ENCODE assay signal across 30 cellular contexts in the genomic region with DNA sequence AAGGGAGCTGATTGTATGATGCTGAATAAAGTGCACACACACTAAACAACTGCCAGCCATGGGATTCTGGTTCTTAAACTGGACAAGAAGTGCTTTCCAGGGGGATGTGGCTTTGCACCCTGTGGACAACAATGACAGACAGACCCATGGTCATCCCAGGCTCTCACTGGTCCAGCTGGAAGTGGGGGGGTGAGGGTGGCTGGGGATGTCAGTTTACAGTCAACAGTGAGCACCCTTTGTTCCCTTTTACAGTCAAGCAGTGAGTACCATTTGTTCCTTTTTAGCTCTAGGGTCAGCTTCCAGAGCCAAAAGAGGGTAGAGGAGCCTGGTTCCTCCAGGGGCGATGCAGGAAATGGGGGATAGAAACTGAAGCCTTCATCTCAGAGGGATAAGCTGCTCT.
DNase-seq lines count a peak whose midpoint lies in the region; ATAC-seq, FAIRE-seq and TF ChIP-seq lines count a peak whose summit lies in the region.
"Had no signal": no experiment of that assay in that cellular context is flagged by ENCODE, and none has a peak within 500 bp of the region (broad histone marks: within the 10 kb centered on the region; RNA-seq: fewer than 3 reads in every experiment).

No MANE protein-coding gene starts in this region.

- H3K4me3 ChIP-seq in PC-9 (no peak overlapping the region), mammary epithelial cell (replicated peaks in 1 of 3; ENCODE audit: insufficient read depth in 1 of 3, low read depth in 2 of 3, low read length in 3 of 3) (no peak overlapping the region), gastrocnemius medialis (no peak overlapping the region)
- H3K4me3 ChIP-seq: BLaER1, coronary artery, HAP-1, heart right ventricle, lung, SJSA1 had no signal

- H3K9me3 ChIP-seq in PC-9 (ENCODE audit: insufficient read depth, low read depth) (no peaks in the 10 kb centered on the region), mammary epithelial cell (replicated peaks; ENCODE audit: insufficient read depth, low read length) (no peaks in the 10 kb centered on the region), gastrocnemius medialis (no peaks in the 10 kb centered on the region)
- H3K9me3 ChIP-seq: BLaER1, HAP-1, heart right ventricle, SJSA1 had no signal

- no peak for FAIRE-seq in HTR-8/SVneo (lab: Jason Lieb, UNC)
- FAIRE-seq: G401.6, RCC 7860 had no signal

- in situ Hi-C loops in mammary epithelial cell (cut with MboI; ENCODE audit: low sequenced_read_pairs in 2 of 2) (no loop called here), gastrocnemius medialis (cut with MboI; ENCODE audit: low sequenced_read_pairs in 4 of 4) (no loop called here)

- dilution Hi-C loops in mammary epithelial cell (cut with HindIII; ENCODE audit: low sequenced_read_pairs) = no loop called here

- DNase-seq in PC-9 (no peak), mammary epithelial cell (no peak), substantia nigra (lab: John Stamatoyannopoulos, UW) (peak in 39 of 49 donors; percentile 19 to 90 (median 53)), HuH-7 (ENCODE audit: low spot score) (no peak), HTR-8/SVneo (ENCODE audit: insufficient read length, low spot score) (no peak), gastrocnemius medialis (no peak)
- DNase-seq: activated CD4-positive, alpha-beta T cell treated with anti-CD3 and anti-CD28 coated beads for 36 hours; activated CD8-positive, alpha-beta T cell treated with anti-CD3 and anti-CD28 coated beads, Interleukin-2, amount 10 ng/mL, durations not matched to agents 7 days and 5 days; activated naive CD4-positive, alpha-beta T cell treated with anti-CD3 and anti-CD28 coated beads, Interleukin-2, amount 50 U/mL, for 16 hours; DMS79; effector memory CD4-positive, alpha-beta T cell; erythroblast; heart right ventricle; IMR-90; MV-4-11; NCI-H1436; right cardiac atrium; stimulated activated CD4-positive, alpha-beta T cell treated with anti-CD3 and anti-CD28 coated beads, Interleukin-1b, Interleukin-23, amount 100 ng/mL, for 48 hours; stimulated activated naive CD8-positive, alpha-beta T cell treated with anti-CD3 and anti-CD28 coated beads, Interleukin-15, Interleukin-2, amounts not matched to agents 100 U/mL and 50 U/mL, for 24 hours; T-helper 9 cell had no signal

- no peak overlapping the region for H3K9ac ChIP-seq in mammary epithelial cell (ENCODE audit: insufficient read depth, low read length)
- H3K9ac ChIP-seq: BLaER1, parathyroid adenoma had no signal

- 0 out of 2 replicates have a peak overlapping the region, but pooled peaks have one; percentile 43 for H3K4me2 ChIP-seq in PC-9
- H3K4me2 ChIP-seq in mammary epithelial cell (ENCODE audit: insufficient read depth, low read depth, low read length) = no peak overlapping the region
- H3K4me2 ChIP-seq: BLaER1 had no signal

- 100% methylated on average over 1 of the region's 1 CpG for WGBS in mammary epithelial cell (ENCODE audit: low coverage, missing lambda C conversion rate)

- intact Hi-C loops in PC-9 (cut with micrococcal nuclease; ENCODE audit: unreplicated experiment) (no loop called here), mammary epithelial cell (cut with micrococcal nuclease) (no loop called here), gastrocnemius medialis (cut with DNase I; ENCODE audit: low total_unique reads) (no loop called here)

- BruUV-seq in PC-9 (replicated peaks; lab: Mats Ljungman, UMichigan) (no TSS peak), mammary epithelial cell (replicated peaks; lab: Mats Ljungman, UMichigan) (no TSS peak)

- TF ChIP-seq POLR2A in gastrocnemius medialis (IDR thresholded peaks at IDR 0.05) = no peak

- no peaks in the 10 kb centered on the region for H3K36me3 ChIP-seq in PC-9 (ENCODE audit: low read depth)
- H3K36me3 ChIP-seq in mammary epithelial cell (ENCODE audit: insufficient read depth, low read length) = no peaks in the 10 kb centered on the region
- H3K36me3 ChIP-seq in gastrocnemius medialis = no peaks in the 10 kb centered on the region
- H3K36me3 ChIP-seq: BLaER1, HAP-1, heart right ventricle, SJSA1 had no signal

- H3K4me1 ChIP-seq in PC-9 (replicated peaks; ENCODE audit: insufficient read depth) = peaks cover 26% of the 10 kb centered on the region
- peaks cover 38% of the 10 kb centered on the region for H3K4me1 ChIP-seq in mammary epithelial cell (ENCODE audit: insufficient read depth, low read length)
- H3K4me1 ChIP-seq in gastrocnemius medialis = peaks cover 18 to 19% of the 10 kb centered on the region in 2 donors
- H3K4me1 ChIP-seq: HAP-1, parathyroid adenoma, SJSA1 had no signal

- H2AFZ ChIP-seq in PC-9 (no peak overlapping the region), mammary epithelial cell (ENCODE audit: low read depth, low read length) (no peak overlapping the region)
- H2AFZ ChIP-seq: parathyroid adenoma had no signal

- H3K27me3 ChIP-seq in PC-9 (ENCODE audit: insufficient read depth, low read depth) (no peaks in the 10 kb centered on the region), mammary epithelial cell (ENCODE audit: insufficient read depth, low read length) (no peaks in the 10 kb centered on the region), layer of hippocampus (ENCODE audit: control insufficient read depth, insufficient read depth, low read length) (no peaks in the 10 kb centered on the region), gastrocnemius medialis (no peaks in the 10 kb centered on the region)
- H3K27me3 ChIP-seq: BLaER1, SJSA1 had no signal

- no peaks in the 10 kb centered on the region for H3K79me2 ChIP-seq in PC-9 (ENCODE audit: low read depth)
- no peaks in the 10 kb centered on the region for H3K79me2 ChIP-seq in mammary epithelial cell (ENCODE audit: insufficient read depth, low read length)
- H3K79me2 ChIP-seq: parathyroid adenoma had no signal

- H3K27ac ChIP-seq in PC-9 (0 out of 2 replicates have a peak overlapping the region, but pooled peaks have one; percentile 20), mammary epithelial cell (ENCODE audit: insufficient read depth, low read depth, low read length) (peak overlapping the region; percentile 70), layer of hippocampus (ENCODE audit: low read depth, low read length) (peak overlapping the region; percentile 6), substantia nigra (ENCODE audit: low read depth, low read length, poor library complexity, severe bottlenecking) (peak overlapping the region; percentile 87), gastrocnemius medialis (no peak overlapping the region)
- H3K27ac ChIP-seq: BLaER1, coronary artery, heart right ventricle, parathyroid adenoma, SJSA1, VCaP had no signal

- POLR2A ChIA-PET in PC-9 (lab: Charles Lee; ENCODE audit: unreplicated experiment) = no interaction called here

- H4K20me1 ChIP-seq in PC-9 (ENCODE audit: insufficient read depth) (no peaks in the 10 kb centered on the region), mammary epithelial cell (ENCODE audit: insufficient read depth, low read length) (no peaks in the 10 kb centered on the region)
- H4K20me1 ChIP-seq: BLaER1 had no signal

- H3F3A ChIP-seq in PC-9 (ENCODE audit: insufficient read depth, low read depth) = no peaks in the 10 kb centered on the region

- H3K9me2 ChIP-seq in PC-9 (ENCODE audit: insufficient read depth) = no peaks in the 10 kb centered on the region

- CTCF ChIA-PET in PC-9 (lab: Charles Lee) (no interaction called here), mammary epithelial cell (lab: Charles Lee; ENCODE audit: low non-redundant PET) (no interaction called here)

- TF ChIP-seq CTCF in PC-9 (conservative IDR thresholded peaks at IDR 0.05) (no peak), mammary epithelial cell (conservative IDR thresholded peaks at IDR 0.05 in 1 of 2, IDR thresholded peaks at IDR 0.05 in 1 of 2; ENCODE audit: extremely low read depth in 1 of 2, insufficient read depth in 1 of 2, low read depth in 1 of 2, low read length in 2 of 2) (no peak), gastrocnemius medialis (IDR thresholded peaks at IDR 0.05 in 4 of 5, conservative IDR thresholded peaks at IDR 0.05 in 1 of 5) (no peak)

- ATAC-seq in gastrocnemius medialis = no peak
- ATAC-seq: activated CD4-positive, alpha-beta T cell treated with anti-CD3 and anti-CD28 coated beads for 36 hours; activated CD8-positive, alpha-beta T cell treated with anti-CD3 and anti-CD28 coated beads, Interleukin-2, amount 10 ng/mL, durations not matched to agents 7 days and 5 days; heart right ventricle; right cardiac atrium; stimulated activated naive CD8-positive, alpha-beta T cell treated with anti-CD3 and anti-CD28 coated beads, Interleukin-15, Interleukin-2, amounts not matched to agents 100 U/mL and 50 U/mL, for 24 hours had no signal

Comparison
In these comparisons a context has a peak if more than half of its experiments do, and no peak if none do; other contexts are left out.
1. DNase-seq: peak in substantia nigra (39 of 49); none in PC-9 (0 of 2), mammary epithelial cell (single experiment), HuH-7 (single experiment), HTR-8/SVneo (single experiment) and gastrocnemius medialis (0 of 2).
2. H3K27ac ChIP-seq: peak in PC-9 (single experiment), mammary epithelial cell (single experiment), layer of hippocampus (single experiment) and substantia nigra (single experiment); none in gastrocnemius medialis (0 of 4).